ENCODE assay signal across 15 cellular contexts in the genomic region with DNA sequence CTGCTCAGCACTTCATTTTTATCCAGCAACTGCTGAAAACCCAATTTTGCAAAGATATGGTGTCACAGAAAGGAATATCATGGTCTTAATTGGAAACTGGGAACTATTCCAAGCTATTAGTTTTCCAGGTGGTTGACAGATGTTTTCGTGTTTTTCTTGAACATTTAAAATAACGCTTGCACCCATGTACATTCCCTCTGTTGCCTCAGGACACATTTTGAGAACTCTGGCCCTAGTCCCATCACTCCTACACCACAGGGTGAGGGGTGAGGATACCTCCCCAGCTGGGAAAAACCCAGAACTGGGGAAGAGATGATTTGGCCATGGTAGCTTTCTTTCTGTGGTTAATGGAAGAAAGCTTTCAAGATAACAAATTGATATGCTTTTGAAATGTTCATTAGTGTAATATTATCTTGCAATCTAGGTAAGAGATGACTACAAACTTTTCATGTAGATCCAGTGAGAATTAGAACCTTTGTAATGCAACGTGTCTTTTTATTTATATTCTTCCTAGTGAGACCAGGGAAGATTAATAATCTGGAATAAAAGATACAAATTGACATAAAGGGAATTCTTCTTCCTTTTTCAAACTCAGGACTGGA.
DNase-seq lines count a peak whose midpoint lies in the region; ATAC-seq and TF ChIP-seq lines count a peak whose summit lies in the region.
"Had no signal": no experiment of that assay in that cellular context is flagged by ENCODE, and none has a peak within 500 bp of the region (broad histone marks: within the 10 kb centered on the region; RNA-seq: fewer than 3 reads in every experiment).

No MANE protein-coding gene starts in this region.

- peak; percentile 39 for ATAC-seq in omental fat pad (ENCODE audit: low FRiP score)
- ATAC-seq in HG03175 (IDR thresholded peaks at IDR 0.05; ENCODE audit: unreplicated experiment), result no peak

- DNase-seq in DMS 273 treated with DMSO at 0.1 percent for 48 hours (lab: John Stamatoyannopoulos, UW) (peak; percentile 82), NCI-H1694 treated with DMSO at 0.1 percent for 48 hours (lab: John Stamatoyannopoulos, UW) (peak; percentile 95), omental fat pad (ENCODE audit: low spot score) (no peak), Ammon's horn (ENCODE audit: low spot score) (no peak), KG1 (lab: John Stamatoyannopoulos, UW) (no peak), cerebellum (ENCODE audit: low spot score) (no peak)
- DNase-seq: activated CD4-positive, CD25-positive, alpha-beta regulatory T cell; amniotic stem cell; hippocampal formation; MM.1S; stimulated activated CD4-positive, alpha-beta T cell treated with anti-CD3 and anti-CD28 coated beads, Interleukin-4, amount 100 ng/mL, for 24 hours; stimulated activated CD8-positive, alpha-beta memory T cell treated with anti-CD3 and anti-CD28 coated beads, Interleukin-4, amount 100 ng/mL, for 48 hours had no signal

- no peaks in the 10 kb centered on the region for H3K9me3 ChIP-seq in endocrine pancreas (ENCODE audit: control insufficient read depth, low read length)
- H3K9me3 ChIP-seq: suprapubic skin had no signal

- no peaks in the 10 kb centered on the region for H3K27me3 ChIP-seq in endocrine pancreas (ENCODE audit: control insufficient read depth, insufficient read depth, low read length)
- H3K27me3 ChIP-seq: suprapubic skin had no signal

- no peaks in the 10 kb centered on the region for H3K36me3 ChIP-seq in endocrine pancreas (ENCODE audit: control insufficient read depth, insufficient read depth, low read length)
- H3K36me3 ChIP-seq: suprapubic skin had no signal

- peak overlapping the region; percentile 52 for H3K4me3 ChIP-seq in endocrine pancreas (ENCODE audit: control insufficient read depth, insufficient read depth, low read length)
- H3K4me3 ChIP-seq: suprapubic skin had no signal

- TF ChIP-seq CTCF in omental fat pad (IDR thresholded peaks at IDR 0.05), result no peak

- H3K9ac ChIP-seq in endocrine pancreas (ENCODE audit: control insufficient read depth, insufficient read depth, low read length), result no peak overlapping the region

- H3K4me1 ChIP-seq in endocrine pancreas (ENCODE audit: control insufficient read depth, insufficient read depth, low read length), result peaks cover 7% of the 10 kb centered on the region

Comparison
In these comparisons a context has a peak if more than half of its experiments do, and no peak if none do; other contexts are left out.
1. DNase-seq: peak in DMS 273 treated with DMSO at 0.1 percent for 48 hours (single experiment) and NCI-H1694 treated with DMSO at 0.1 percent for 48 hours (single experiment); none in omental fat pad (single experiment), Ammon's horn (single experiment), KG1 (single experiment) and cerebellum (single experiment).